ENCODE assay signal across 21 cellular contexts in the genomic region with DNA sequence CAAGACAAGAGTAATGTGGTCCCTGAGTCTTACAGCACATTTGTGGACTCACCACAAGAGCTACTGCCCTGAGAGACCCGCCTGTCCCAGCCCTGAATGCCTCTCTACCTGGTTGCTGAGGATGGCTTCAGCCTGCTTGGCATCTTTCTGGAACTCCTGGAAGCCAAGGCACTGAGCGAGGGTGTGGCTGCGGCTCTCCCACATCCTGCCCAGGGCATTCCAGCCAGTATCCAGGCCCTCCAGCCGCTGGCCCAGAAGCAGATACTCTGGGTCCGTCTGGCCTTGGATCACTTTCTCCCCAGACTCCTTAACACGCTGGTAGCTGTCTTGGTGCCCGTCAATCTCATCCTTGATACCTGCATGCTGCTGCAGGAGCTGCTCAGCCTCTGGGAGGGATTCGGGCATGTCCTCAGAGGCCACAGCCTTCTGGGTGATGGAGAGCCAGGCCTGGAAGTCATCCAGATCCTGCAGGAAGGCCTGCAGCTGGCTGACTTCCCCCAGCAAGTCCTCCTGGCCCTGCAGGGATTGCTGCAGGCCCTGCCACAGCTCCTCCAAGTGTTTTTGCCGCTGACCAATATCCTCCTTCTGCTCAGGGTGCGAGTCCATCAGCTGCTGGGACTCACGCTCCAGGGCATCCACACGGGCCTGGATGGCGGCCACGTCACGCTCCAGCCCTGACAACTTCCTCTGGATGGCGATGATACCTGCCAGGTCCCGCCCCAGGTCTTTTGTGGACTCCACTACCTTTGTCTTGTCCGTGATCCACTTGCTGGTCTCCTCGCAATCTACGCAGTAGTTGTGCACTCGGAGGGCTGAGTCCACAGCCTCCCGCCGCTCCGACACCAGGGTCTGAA.
DNase-seq lines count a peak whose midpoint lies in the region; ATAC-seq, FAIRE-seq and TF ChIP-seq lines count a peak whose summit lies in the region.
"Had no signal": no experiment of that assay in that cellular context is flagged by ENCODE, and none has a peak within 500 bp of the region (broad histone marks: within the 10 kb centered on the region; RNA-seq: fewer than 3 reads in every experiment).

No MANE protein-coding gene starts in this region.

- no TSS peak for BruUV-seq in HepG2 (replicated peaks; lab: Mats Ljungman, UMichigan)

- FAIRE-seq in HepG2 (lab: Jason Lieb, UNC) (no peak), D721Med (lab: Jason Lieb, UNC) (no peak)

- no peak for TF ChIP-seq POLR2A in HepG2 (IDR thresholded peaks at IDR 0.05; ENCODE audit: insufficient read depth in 1 of 2, low read depth in 2 of 2, low read length in 2 of 2)

- H3K9ac ChIP-seq in liver (ENCODE audit: low read depth in 1 of 2, low read length in 2 of 2), result no peak overlapping the region
- H3K9ac ChIP-seq in HepG2 (ENCODE audit: insufficient read depth, low read depth, low read length), result no peak overlapping the region

- no peaks in the 10 kb centered on the region for H3K79me2 ChIP-seq in HepG2 (ENCODE audit: insufficient read depth, low read length)

- no peaks in the 10 kb centered on the region for H3K4me1 ChIP-seq in liver (ENCODE audit: control insufficient read depth in 4 of 4, insufficient read depth in 4 of 4, low read length in 3 of 4)
- no peaks in the 10 kb centered on the region for H3K4me1 ChIP-seq in HepG2 (ENCODE audit: insufficient read depth, low read length)

- H2AFZ ChIP-seq in HepG2 (ENCODE audit: low read length), result no peak overlapping the region

- ATAC-seq in HepG2 (no peak), left cardiac atrium (peak; percentile 28 to 46), HG03520 (IDR thresholded peaks at IDR 0.05; ENCODE audit: unreplicated experiment) (no peak)
- ATAC-seq: stimulated activated effector memory CD8-positive, alpha-beta T cell treated with anti-CD3 and anti-CD28 coated beads, Interleukin-12 subunit alpha, Interleukin-12 subunit beta, amount 100 ng/mL, for 72 hours had no signal

- intact Hi-C loops in HepG2 (cut with micrococcal nuclease; ENCODE audit: unreplicated experiment) (no loop called here), left cardiac atrium (cut with DNase I) (no loop called here)

- TF ChIP-seq RAD21 in liver (IDR thresholded peaks at IDR 0.05) (no peak), HepG2 (CRISPR knock-in tag; IDR thresholded peaks at IDR 0.05) (no peak)

- DNase-seq in HepG2 (ENCODE audit: low spot score), result no peak
- DNase-seq in astrocyte of the spinal cord (ENCODE audit: low read depth, low spot score), result peak; percentile 27
- peak; percentile 55 for DNase-seq in left cardiac atrium
- no peak for DNase-seq in D721Med (ENCODE audit: insufficient read length, low spot score)
- no peak for DNase-seq in NCI-H1105 (lab: John Stamatoyannopoulos, UW)
- no peak for DNase-seq in DMS153 (lab: John Stamatoyannopoulos, UW)
- DNase-seq: ACHN; activated CD4-positive, alpha-beta T cell treated with anti-CD3 and anti-CD28 coated beads, Interleukin-2, amount 50 U/mL, for 1 hour; activated CD8-positive, alpha-beta memory T cell treated with anti-CD3 and anti-CD28 coated beads, Interleukin-2, amount 50 U/mL, for 48 hours; activated gamma-delta T cell; amygdala; CD4-positive, alpha-beta T cell; cerebellar nuclear complex; NCI-H1105 treated with DMSO at 0.1 percent for 48 hours; NCI-H526; retina; SHP77 had no signal

- CTCF ChIA-PET in HepG2 (lab: Yijun Ruan, JAX; ENCODE audit: low intra/inter-chr PET ratio, low total read pairs), result no interaction called here

- TF ChIP-seq CTCF in liver (IDR thresholded peaks at IDR 0.05; ENCODE audit: low read depth, low read length, missing input control), result no peak
- TF ChIP-seq CTCF in HepG2 (CRISPR knock-in tag; IDR thresholded peaks at IDR 0.05), result no peak
- no peak for TF ChIP-seq CTCF in astrocyte of the spinal cord (IDR thresholded peaks at IDR 0.05; ENCODE audit: low read depth, low read length)
- no peak for TF ChIP-seq CTCF in D721Med (IDR thresholded peaks at IDR 0.05; ENCODE audit: insufficient read depth, missing control alignments)

- H3K4me3 ChIP-seq in liver (ENCODE audit: low read depth in 1 of 3, low read length in 3 of 3), result no peak overlapping the region
- no peak overlapping the region for H3K4me3 ChIP-seq in HepG2 (replicated peaks in 1 of 3; ENCODE audit: insufficient read depth in 1 of 3, low read depth in 2 of 3, low read length in 3 of 3)
- H3K4me3 ChIP-seq in astrocyte of the spinal cord (ENCODE audit: low read depth, low read length), result no peak overlapping the region

- H3K27ac ChIP-seq in liver (ENCODE audit: low read depth in 1 of 2, low read length in 2 of 2), result no peak overlapping the region
- no peak overlapping the region for H3K27ac ChIP-seq in HepG2 (ENCODE audit: extremely low read length, insufficient read depth, low read length)
- H3K27ac ChIP-seq: VCaP had no signal

- no peak overlapping the region for H3K4me2 ChIP-seq in HepG2 (ENCODE audit: low read depth, low read length)

- POLR2A ChIA-PET in HepG2 (lab: Yijun Ruan, JAX), result no interaction called here

- H3K27me3 ChIP-seq in liver (ENCODE audit: control insufficient read depth in 4 of 4, insufficient read depth in 4 of 4, low read length in 3 of 4) (no peaks in the 10 kb centered on the region), HepG2 (ENCODE audit: control insufficient read depth in 1 of 2, insufficient read depth in 2 of 2, low read length in 2 of 2) (peaks cover 2 to 19% of the 10 kb centered on the region in 2 experiments; a peak in 3 of 5 replicates)

- H3K9me3 ChIP-seq in liver (ENCODE audit: control insufficient read depth in 4 of 4, low read length in 3 of 4), result no peaks in the 10 kb centered on the region
- H3K9me3 ChIP-seq in HepG2 (ENCODE audit: low read length), result no peaks in the 10 kb centered on the region

- H3K36me3 ChIP-seq in liver (ENCODE audit: control insufficient read depth in 4 of 4, insufficient read depth in 3 of 4, low read depth in 1 of 4, low read length in 3 of 4), result no peaks in the 10 kb centered on the region
- H3K36me3 ChIP-seq in HepG2 (replicated peaks in 1 of 2; ENCODE audit: control insufficient read depth in 1 of 2, insufficient read depth in 2 of 2, low read length in 2 of 2), result no peaks in the 10 kb centered on the region

- TF ChIP-seq EP300 in HepG2 (IDR thresholded peaks at IDR 0.05; ENCODE audit: low read depth in 2 of 2, low read length in 2 of 2), result no peak
- no peak for TF ChIP-seq EP300 in HepG2 (CRISPR knock-in tag; IDR thresholded peaks at IDR 0.05; ENCODE audit: borderline replicate concordance)

- no peaks in the 10 kb centered on the region for H4K20me1 ChIP-seq in HepG2 (ENCODE audit: insufficient read depth, low read length)

- in situ Hi-C loops in HepG2 (cut with HindIII; ENCODE audit: extremely low pct_ligation_motif_present, low pct_unique_long_range_greater_than_20kb), result no loop called here
- in situ Hi-C loops in astrocyte of the spinal cord (cut with HindIII; ENCODE audit: low sequenced_read_pairs), result loop anchor here (25.0 kb wide), 1 partner anchor 101 kb away; a partner anchor contains a TSS

- WGBS in liver, result 88% methylated on average over 24 of the region's 24 CpGs
- 60% methylated on average over 15 of the region's 24 CpGs for WGBS in HepG2 (ENCODE audit: low lambda C conversion rate)

TF ChIP-seq in liver, 16 proteins besides CTCF, POLR2A, EP300 and RAD21:
- TF ChIP-seq NR2F2 (IDR thresholded peaks at IDR 0.05) (peak; percentile 32), HNF4G (IDR thresholded peaks at IDR 0.05) (no peak)

TF ChIP-seq in HepG2, 621 proteins besides CTCF, POLR2A, EP300 and RAD21:
- TF ChIP-seq NFYB (CRISPR knock-in tag; IDR thresholded peaks at IDR 0.05) (no peak), FOXO1 (CRISPR knock-in tag; IDR thresholded peaks at IDR 0.05) (no peak), SMARCE1 (IDR thresholded peaks at IDR 0.05; ENCODE audit: borderline replicate concordance) (no peak), ZNF101 (CRISPR knock-in tag; IDR thresholded peaks at IDR 0.05; ENCODE audit: borderline replicate concordance, low read depth) (no peak), RBM39 (IDR thresholded peaks at IDR 0.05; ENCODE audit: low read depth, low read length, poor library complexity, severe bottlenecking) (no peak), MATR3 (CRISPR knock-in tag; IDR thresholded peaks at IDR 0.05) (no peak), CBFB (CRISPR knock-in tag; IDR thresholded peaks at IDR 0.05) (no peak), STAT5B (CRISPR knock-in tag; IDR thresholded peaks at IDR 0.05) (no peak), ZC3H4 (CRISPR knock-in tag; IDR thresholded peaks at IDR 0.05; ENCODE audit: borderline replicate concordance) (no peak)
- TF ChIP-seq, protein P1, sequence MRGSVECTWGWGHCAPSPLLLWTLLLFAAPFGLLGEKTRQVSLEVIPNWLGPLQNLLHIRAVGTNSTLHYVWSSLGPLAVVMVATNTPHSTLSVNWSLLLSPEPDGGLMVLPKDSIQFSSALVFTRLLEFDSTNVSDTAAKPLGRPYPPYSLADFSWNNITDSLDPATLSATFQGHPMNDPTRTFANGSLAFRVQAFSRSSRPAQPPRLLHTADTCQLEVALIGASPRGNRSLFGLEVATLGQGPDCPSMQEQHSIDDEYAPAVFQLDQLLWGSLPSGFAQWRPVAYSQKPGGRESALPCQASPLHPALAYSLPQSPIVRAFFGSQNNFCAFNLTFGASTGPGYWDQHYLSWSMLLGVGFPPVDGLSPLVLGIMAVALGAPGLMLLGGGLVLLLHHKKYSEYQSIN (CRISPR knock-in tag; IDR thresholded peaks at IDR 0.05; ENCODE audit: borderline replicate concordance), result no peak

Comparison
In these comparisons a context has a peak if more than half of its experiments do, and no peak if none do; other contexts are left out.
1. ATAC-seq: peak in left cardiac atrium (2 of 2); none in HepG2 (single experiment) and HG03520 (single experiment).
2. DNase-seq: peak in astrocyte of the spinal cord (single experiment) and left cardiac atrium (single experiment); none in HepG2 (single experiment), D721Med (single experiment), NCI-H1105 (single experiment) and DMS153 (single experiment).